Comparison of ENCODE assay signal across 10 cellular contexts in genomic region chr4:48898733-48899431, GRCh38. TPM values are rescaled to one million over a fixed set of nuclear protein-coding genes. Genes with fewer than 3 reads are reported as not detected.
DNase-seq lines count a peak whose midpoint lies in the region; ATAC-seq and TF ChIP-seq lines count a peak whose summit lies in the region.
"Had no signal": no experiment of that assay in that cellular context is flagged by ENCODE, and none has a peak within 500 bp of the region (broad histone marks: within the 10 kb centered on the region; RNA-seq: fewer than 3 reads in every experiment).

No MANE protein-coding gene starts in this region.

- peaks cover 15% of the 10 kb centered on the region for H3K4me1 Mint-ChIP-seq in memory B cell

- H3K9me3 ChIP-seq in SK-N-SH, result no peaks in the 10 kb centered on the region
- H3K9me3 ChIP-seq: Peyer's patch had no signal

- no peak for TF ChIP-seq CTCF in SK-N-SH (IDR thresholded peaks at IDR 0.05)

- no peak for TF ChIP-seq RAD21 in SK-N-SH (IDR thresholded peaks at IDR 0.05; ENCODE audit: low read length)

- no peak for TF ChIP-seq EP300 in SK-N-SH (IDR thresholded peaks at IDR 0.05; ENCODE audit: borderline replicate concordance in 1 of 2, low read depth in 1 of 2, low read length in 1 of 2)

- H4K20me1 ChIP-seq in SK-N-SH (ENCODE audit: insufficient read depth), result no peaks in the 10 kb centered on the region

- H3K27ac ChIP-seq in SK-N-SH (ENCODE audit: low read depth in 2 of 2, low read length in 1 of 2), result peak overlapping the region in 1 of 2 experiments; percentile 73; a peak in 2 of 4 replicates
- H3K27ac ChIP-seq: Peyer's patch had no signal

- no peak overlapping the region for H3K4me3 Mint-ChIP-seq in memory B cell

- no peak overlapping the region; the same call in 1 of the 2 replicates for H3K9ac ChIP-seq in SK-N-SH

- 72% methylated on average over 5 of the region's 5 CpGs for WGBS in SK-N-SH (ENCODE audit: low lambda C conversion rate)

- H3K79me2 ChIP-seq in SK-N-SH (ENCODE audit: insufficient read depth), result peaks cover 36% of the 10 kb centered on the region; the same call in 1 of the 2 replicates

- H3K27ac Mint-ChIP-seq in memory B cell, result peak overlapping the region; percentile 42

- H3K9me3 Mint-ChIP-seq in memory B cell, result no peaks in the 10 kb centered on the region

- no peaks in the 10 kb centered on the region for H3K27me3 ChIP-seq in SK-N-SH (ENCODE audit: insufficient read depth)
- H3K27me3 ChIP-seq: Peyer's patch had no signal

- peaks cover 59 to 64% of the 10 kb centered on the region in 2 experiments for H3K36me3 ChIP-seq in SK-N-SH (replicated peaks in 1 of 2; ENCODE audit: control insufficient read depth in 1 of 2, insufficient read depth in 2 of 2, low read length in 1 of 2)

- peak overlapping the region; percentile 56 for H3K4me2 ChIP-seq in SK-N-SH

- H3K4me3 ChIP-seq in SK-N-SH (ENCODE audit: low read depth in 2 of 2, low read length in 1 of 2), result no peak overlapping the region; a peak in 1 of 4 replicates
- H3K4me3 ChIP-seq: Peyer's patch had no signal

- CTCF ChIA-PET in SK-N-SH (lab: Yijun Ruan, JAX), result interaction anchor here (0.5 kb wide), 1 partner anchor 32 kb away, joined by 3 read pairs; no protein-coding TSS in a partner anchor

- DNase-seq in NCI-H1417 (lab: John Stamatoyannopoulos, UW) (peak in 2 of 3 experiments; percentile 14 to 31), NCI-H1417 treated with DMSO at 0.1 percent for 48 hours (lab: John Stamatoyannopoulos, UW) (no peak), SK-N-SH (no peak), memory B cell (ENCODE audit: low spot score in 2 of 2) (no peak), HCEC 1CT (no peak), AG08396 (ENCODE audit: low spot score) (no peak)
- DNase-seq: 8988T, Peyer's patch had no signal

- H3F3A ChIP-seq in SK-N-SH (replicated peaks; ENCODE audit: insufficient read depth), result peaks cover 24% of the 10 kb centered on the region

- peak overlapping the region; percentile 33 for H2AFZ ChIP-seq in SK-N-SH (ENCODE audit: low read depth)

- POLR2A ChIA-PET in SK-N-SH (lab: Yijun Ruan, JAX), result no interaction called here

- H3K9me2 ChIP-seq in SK-N-SH, result no peaks in the 10 kb centered on the region

- H3K36me3 Mint-ChIP-seq in memory B cell, result peaks cover 51% of the 10 kb centered on the region

- ATAC-seq in HG02852 (IDR thresholded peaks at IDR 0.05; ENCODE audit: unreplicated experiment), result peak; percentile 75
- peak; percentile 48 for ATAC-seq in memory B cell (ENCODE audit: low read depth)
- no peak for ATAC-seq in HG03097 (IDR thresholded peaks at IDR 0.05; ENCODE audit: low FRiP score, unreplicated experiment)

- peaks cover 2 to 21% of the 10 kb centered on the region in 2 experiments; a peak in 3 of 4 replicates for H3K4me1 ChIP-seq in SK-N-SH (ENCODE audit: control insufficient read depth in 1 of 2, insufficient read depth in 2 of 2, low read depth in 1 of 2, low read length in 1 of 2)
- H3K4me1 ChIP-seq: Peyer's patch had no signal

- H3K27me3 Mint-ChIP-seq in memory B cell, result no peaks in the 10 kb centered on the region

TF ChIP-seq in SK-N-SH, 30 proteins besides CTCF, POLR2A, EP300 and RAD21 (continues in another document):
- no peak for TF ChIP-seq POLR2AphosphoS5 (IDR thresholded peaks at IDR 0.05; ENCODE audit: low read depth, low read length)
- TF ChIP-seq ZBTB33 (IDR thresholded peaks at IDR 0.05; ENCODE audit: borderline replicate concordance, low read depth), result no peak
- no peak for TF ChIP-seq CHD2 (IDR thresholded peaks at IDR 0.05; ENCODE audit: low read length, partially characterized antibody)
- no peak for TF ChIP-seq MEF2A (IDR thresholded peaks at IDR 0.05; ENCODE audit: borderline replicate concordance, low read depth)
- no peak for TF ChIP-seq GATA2 (CRISPR knock-in tag; IDR thresholded peaks at IDR 0.05)
- TF ChIP-seq USF2 (IDR thresholded peaks at IDR 0.05; ENCODE audit: borderline replicate concordance, low read depth, low read length), result no peak
- no peak for TF ChIP-seq GABPA (IDR thresholded peaks at IDR 0.05; ENCODE audit: low read depth)
- TF ChIP-seq FOSL2 (IDR thresholded peaks at IDR 0.05; ENCODE audit: borderline replicate concordance, low read depth), result peak; percentile 51; the same call in 1 of the 2 replicates
- TF ChIP-seq TCF12 (IDR thresholded peaks at IDR 0.05), result peak; percentile 51; the same call in 1 of the 2 replicates
- TF ChIP-seq REST (IDR thresholded peaks at IDR 0.05; ENCODE audit: low read depth, low read length), result no peak
- TF ChIP-seq FOXJ3 (CRISPR knock-in tag; IDR thresholded peaks at IDR 0.05), result no peak
- peak; percentile 39 for TF ChIP-seq JUND (IDR thresholded peaks at IDR 0.05)
- TF ChIP-seq NRF1 (IDR thresholded peaks at IDR 0.05; ENCODE audit: low read depth, low read length), result no peak
- TF ChIP-seq FOXM1 (IDR thresholded peaks at IDR 0.05; ENCODE audit: low read depth), result no peak
- TF ChIP-seq USF1 (IDR thresholded peaks at IDR 0.05; ENCODE audit: borderline replicate concordance, low read depth), result no peak
- TF ChIP-seq RFX5 (IDR thresholded peaks at IDR 0.05; ENCODE audit: low read length), result no peak
- no peak for TF ChIP-seq TAF1 (IDR thresholded peaks at IDR 0.05; ENCODE audit: borderline replicate concordance, low read depth, low read length)
- TF ChIP-seq SMC3 (IDR thresholded peaks at IDR 0.05; ENCODE audit: low read depth, low read length), result no peak
- 0 out of 2 replicates have a peak, but pooled peaks have one; percentile 17 for TF ChIP-seq PBX3 (IDR thresholded peaks at IDR 0.05)
- TF ChIP-seq MXI1 (IDR thresholded peaks at IDR 0.05; ENCODE audit: low read depth, low read length), result no peak
- no peak for TF ChIP-seq YY1 (IDR thresholded peaks at IDR 0.05; ENCODE audit: low read depth)

RNA-seq across cellular contexts. Expression of gene OCIAD2, which starts 7.7 kb away (rescaled TPM):
- 235 and 387 TPM in 2 replicates for polyA plus RNA-seq in SK-N-SH (2012; rRNA removed)
- polyA plus RNA-seq in SK-N-SH (2012; cell fraction: cytosol; rRNA removed), result 362 and 414 TPM in 2 replicates
- polyA plus RNA-seq in SK-N-SH (2012; cell fraction: nucleus; rRNA removed), result 83.6 and 110 TPM in 2 replicates

Comparison
In these comparisons a context has a peak if more than half of its experiments do, and no peak if none do; other contexts are left out.
1. DNase-seq: peak in NCI-H1417 (2 of 3); none in NCI-H1417 treated with DMSO at 0.1 percent for 48 hours (single experiment), SK-N-SH (single experiment), memory B cell (0 of 2), HCEC 1CT (single experiment) and AG08396 (single experiment).